23 cellular contexts compared by ENCODE assay signal in the genomic region with DNA sequence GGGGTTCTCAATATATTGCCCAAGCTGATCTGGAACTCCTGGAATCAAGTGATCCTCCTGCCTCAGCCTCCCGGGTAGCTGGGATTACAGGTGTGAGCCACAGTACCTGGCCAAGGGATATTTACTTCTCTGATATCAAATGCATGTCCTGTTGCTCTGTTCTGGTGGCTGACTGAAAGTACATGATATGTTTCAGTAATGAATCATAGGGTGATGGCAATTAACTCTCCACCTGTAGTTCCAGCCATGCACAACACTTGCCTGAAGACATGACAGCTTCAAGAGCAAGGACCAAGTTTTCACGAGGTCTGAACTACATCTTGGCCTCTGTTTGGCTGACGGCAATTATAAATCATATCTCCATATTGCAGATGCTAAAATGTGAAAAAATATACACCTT. TPM values are rescaled to one million over a fixed set of nuclear protein-coding genes. Genes with fewer than 3 reads are reported as not detected.
A peak's percentile ranks its signal among the peaks of the same experiment; 100 is the strongest.
DNase-seq lines count a peak whose midpoint lies in the region; ATAC-seq, FAIRE-seq and TF ChIP-seq lines count a peak whose summit lies in the region.
"Had no signal": no experiment of that assay in that cellular context is flagged by ENCODE, and none has a peak within 500 bp of the region (broad histone marks: within the 10 kb centered on the region; RNA-seq: fewer than 3 reads in every experiment).

No MANE protein-coding gene starts in this region.

- FAIRE-seq in GM12878 (lab: Jason Lieb, UNC) (no peak), H54 (lab: Jason Lieb, UNC) (no peak)
- FAIRE-seq: islet of Langerhans, TTC549 had no signal

- peak overlapping the region in 5 of 11 experiments; percentile 39 to 74 (median 64); a peak in 7 of 22 replicates for H3K9ac ChIP-seq in BLaER1 treated with 17β-estradiol and CSF1 and Interleukin-3, amounts not matched to agents 10 nM and 100 nM
- no peak overlapping the region for H3K9ac ChIP-seq in GM12878 (ENCODE audit: control insufficient read depth, insufficient read depth, low read length)

- no peak for TF ChIP-seq CTCF in GM12878 (IDR thresholded peaks at IDR 0.05 in 2 of 3, conservative IDR thresholded peaks at IDR 0.05 in 1 of 3; ENCODE audit: control insufficient read depth in 2 of 3, extremely low read depth in 1 of 3, insufficient read depth in 1 of 3, low read depth in 3 of 3, low read length in 3 of 3)
- TF ChIP-seq CTCF in vagina (IDR thresholded peaks at IDR 0.05): no peak
- TF ChIP-seq CTCF in tibial artery (IDR thresholded peaks at IDR 0.05): no peak

- H3K9me3 Mint-ChIP-seq in activated CD4-positive, alpha-beta T cell treated with anti-CD3 and anti-CD28 coated beads for 36 hours (ENCODE audit: low read depth): no peaks in the 10 kb centered on the region
- H3K9me3 Mint-ChIP-seq: dendritic cell treated with granulocyte-macrophage colony-stimulating factor and Interleukin-4, amounts not matched to agents 40 ng/mL and 50 ng/mL, for 4 days had no signal

- 94% methylated on average over 3 of the region's 3 CpGs for WGBS in GM12878 (ENCODE audit: insufficient coverage, insufficient replicate concordance, low lambda C conversion rate, missing lambda C conversion rate)

- no peaks in the 10 kb centered on the region for H3K27me3 ChIP-seq in BLaER1 treated with 17β-estradiol and CSF1 and Interleukin-3, amounts not matched to agents 10 nM and 100 nM
- H3K27me3 ChIP-seq in GM12878 (replicated peaks in 1 of 2; ENCODE audit: control insufficient read depth in 2 of 2, insufficient read depth in 2 of 2, low read length in 1 of 2) (no peaks in the 10 kb centered on the region), vagina (no peaks in the 10 kb centered on the region), tibial artery (no peaks in the 10 kb centered on the region)
- H3K27me3 ChIP-seq: cardiac muscle cell, hepatocyte had no signal

- H4K20me1 ChIP-seq in BLaER1 treated with 17β-estradiol and CSF1 and Interleukin-3, amounts not matched to agents 10 nM and 100 nM: no peaks in the 10 kb centered on the region
- H4K20me1 ChIP-seq in GM12878 (ENCODE audit: control insufficient read depth, insufficient read depth): no peaks in the 10 kb centered on the region

- no peak overlapping the region for H2AFZ ChIP-seq in GM12878 (ENCODE audit: control insufficient read depth, low read depth, low read length)
- H2AFZ ChIP-seq: hepatocyte had no signal

- in situ Hi-C loops in GM12878 (cut with MboI): no loop called here

- peak overlapping the region in 6 of 11 experiments; percentile 36 to 73 (median 69); a peak in 13 of 22 replicates for H3K4me2 ChIP-seq in BLaER1 treated with 17β-estradiol and CSF1 and Interleukin-3, amounts not matched to agents 10 nM and 100 nM
- H3K4me2 ChIP-seq in GM12878 (ENCODE audit: control insufficient read depth, insufficient read depth): no peak overlapping the region
- H3K4me2 ChIP-seq: hepatocyte had no signal

- peaks cover 0 to 55% (median 31%) of the 10 kb centered on the region in 11 experiments; a peak in 17 of 22 replicates for H3K36me3 ChIP-seq in BLaER1 treated with 17β-estradiol and CSF1 and Interleukin-3, amounts not matched to agents 10 nM and 100 nM
- H3K36me3 ChIP-seq in GM12878 (ENCODE audit: control insufficient read depth in 2 of 2, insufficient read depth in 2 of 2, low read length in 1 of 2) (no peaks in the 10 kb centered on the region; a peak in 1 of 4 replicates), vagina (peaks cover 0 to 13% of the 10 kb centered on the region in 2 donors), tibial artery (peaks cover 0 to 35% (median 6%) of the 10 kb centered on the region in 3 donors)
- H3K36me3 ChIP-seq: cardiac muscle cell had no signal

- ATAC-seq in activated CD4-positive, alpha-beta T cell treated with anti-CD3 and anti-CD28 coated beads for 36 hours: peak; percentile 30
- peak; percentile 60 for ATAC-seq in HG02884 (IDR thresholded peaks at IDR 0.05; ENCODE audit: unreplicated experiment)
- peak; percentile 54 for ATAC-seq in GM12878

- no peak for TF ChIP-seq EP300 in GM12878 (IDR thresholded peaks at IDR 0.05; ENCODE audit: borderline replicate concordance in 1 of 2, control insufficient read depth in 1 of 2, low read depth in 2 of 2, low read length in 2 of 2)

- H3K36me3 Mint-ChIP-seq in activated CD4-positive, alpha-beta T cell treated with anti-CD3 and anti-CD28 coated beads for 36 hours (ENCODE audit: low read depth): peaks cover 30% of the 10 kb centered on the region

- H3K4me1 Mint-ChIP-seq in activated CD4-positive, alpha-beta T cell treated with anti-CD3 and anti-CD28 coated beads for 36 hours: peaks cover 33% of the 10 kb centered on the region

- RAD21 ChIA-PET in GM12878 (lab: Charles Lee; ENCODE audit: unreplicated experiment): interaction anchor here (1.1 kb wide), 1 partner anchor 9 kb away, joined by 3 read pairs; the partner anchor contains the start of gene ZCCHC4

- H3K9me3 ChIP-seq in BLaER1 treated with 17β-estradiol and CSF1 and Interleukin-3, amounts not matched to agents 10 nM and 100 nM (replicated peaks in 1 of 11): no peaks in the 10 kb centered on the region
- H3K9me3 ChIP-seq in GM12878 (replicated peaks; ENCODE audit: control insufficient read depth, insufficient read depth, low read length) (no peaks in the 10 kb centered on the region), vagina (no peaks in the 10 kb centered on the region), tibial artery (no peaks in the 10 kb centered on the region)

- H3K27ac ChIP-seq in BLaER1 treated with 17β-estradiol and CSF1 and Interleukin-3, amounts not matched to agents 10 nM and 100 nM: peak overlapping the region in 9 of 11 experiments; percentile 36 to 91 (median 78); a peak in 16 of 22 replicates
- H3K27ac ChIP-seq in GM12878 (ENCODE audit: control insufficient read depth, insufficient read depth): no peak overlapping the region
- H3K27ac ChIP-seq in vagina: no peak overlapping the region
- H3K27ac ChIP-seq in tibial artery: no peak overlapping the region
- H3K27ac ChIP-seq: cardiac muscle cell, hepatocyte had no signal

- H3K27me3 Mint-ChIP-seq in activated CD4-positive, alpha-beta T cell treated with anti-CD3 and anti-CD28 coated beads for 36 hours: no peaks in the 10 kb centered on the region
- H3K27me3 Mint-ChIP-seq: dendritic cell treated with granulocyte-macrophage colony-stimulating factor and Interleukin-4, amounts not matched to agents 40 ng/mL and 50 ng/mL, for 4 days had no signal

- BruUV-seq in GM12878 (replicated peaks; lab: Mats Ljungman, UMichigan): no TSS peak

- peaks cover 0 to 43% (median 28%) of the 10 kb centered on the region in 10 experiments; a peak in 15 of 20 replicates for H3K4me1 ChIP-seq in BLaER1 treated with 17β-estradiol and CSF1 and Interleukin-3, amounts not matched to agents 10 nM and 100 nM
- H3K4me1 ChIP-seq in GM12878 (ENCODE audit: control insufficient read depth, insufficient read depth, low read length) (peaks cover 12% of the 10 kb centered on the region; the same call in 1 of the 2 replicates), vagina (no peaks in the 10 kb centered on the region), tibial artery (no peaks in the 10 kb centered on the region)

- POLR2A ChIA-PET in activated CD4-positive, alpha-beta T cell treated with anti-CD3 and anti-CD28 coated beads for 36 hours (lab: Charles Lee): interaction anchor here (1.2 to 1.6 kb wide), 2 partner anchors 9 to 162 kb away, joined by 4 to 9 read pairs; partner anchors contain the start of genes SEPSECS and ZCCHC4
- POLR2A ChIA-PET in GM12878 (lab: Charles Lee): no interaction called here

- H3K79me2 ChIP-seq in GM12878 (ENCODE audit: control insufficient read depth, insufficient read depth, low read length): no peaks in the 10 kb centered on the region
- H3K79me2 ChIP-seq: hepatocyte had no signal

- H3K27ac Mint-ChIP-seq in activated CD4-positive, alpha-beta T cell treated with anti-CD3 and anti-CD28 coated beads for 36 hours: peak overlapping the region; percentile 89

- SMC1A ChIA-PET in GM12878 (lab: Charles Lee; ENCODE audit: uncharacterized antibody, unreplicated experiment): interaction anchor here (0.9 to 2.5 kb wide), 3 partner anchors 9 to 10 kb away, joined by 5 to 10 read pairs (median 5); partner anchors contain the start of gene ZCCHC4

- CTCF ChIA-PET in activated CD4-positive, alpha-beta T cell treated with anti-CD3 and anti-CD28 coated beads for 36 hours (lab: Charles Lee): interaction anchor here (0.6 kb wide), 1 partner anchor 36 kb away, joined by 3 read pairs; no protein-coding TSS in a partner anchor
- CTCF ChIA-PET in GM12878 (lab: Yijun Ruan, JAX): interaction anchor here (2.1 to 3.5 kb wide), 2 partner anchors 9 to 10 kb away, joined by 7 to 19 read pairs; partner anchors contain the start of gene ZCCHC4

- intact Hi-C loops in activated CD4-positive, alpha-beta T cell treated with anti-CD3 and anti-CD28 coated beads for 36 hours (cut with DNase I, micrococcal nuclease): loop anchor here in 1 of 2 experiments (2.0 to 5.0 kb wide), 4 partner anchors 55 to 161 kb away; partner anchors contain the start of genes ANAPC4, PI4K2B and SEPSECS
- intact Hi-C loops in GM12878 (cut with micrococcal nuclease; ENCODE audit: unreplicated experiment) (no loop called here), vagina (cut with DNase I) (no loop called here), tibial artery (cut with DNase I; ENCODE audit: low total_unique reads) (no loop called here)

- no peak overlapping the region for H3K4me3 Mint-ChIP-seq in activated CD4-positive, alpha-beta T cell treated with anti-CD3 and anti-CD28 coated beads for 36 hours
- H3K4me3 Mint-ChIP-seq: dendritic cell treated with granulocyte-macrophage colony-stimulating factor and Interleukin-4, amounts not matched to agents 40 ng/mL and 50 ng/mL, for 4 days had no signal

- no peak for TF ChIP-seq POLR2A in GM12878 (IDR thresholded peaks at IDR 0.05; ENCODE audit: low read depth, low read length)
- TF ChIP-seq POLR2A in vagina (IDR thresholded peaks at IDR 0.05): no peak
- no peak for TF ChIP-seq POLR2A in H54 (IDR thresholded peaks at IDR 0.05; ENCODE audit: low read depth, low read length)

- H3K4me3 ChIP-seq in BLaER1 treated with 17β-estradiol and CSF1 and Interleukin-3, amounts not matched to agents 10 nM and 100 nM: no peak overlapping the region
- no peak overlapping the region for H3K4me3 ChIP-seq in GM12878
- H3K4me3 ChIP-seq in vagina: no peak overlapping the region
- no peak overlapping the region for H3K4me3 ChIP-seq in tibial artery
- H3K4me3 ChIP-seq: cardiac muscle cell, hepatocyte had no signal

- no peak for DNase-seq in activated CD4-positive, alpha-beta T cell treated with anti-CD3 and anti-CD28 coated beads for 36 hours
- no peak for DNase-seq in activated CD4-positive, alpha-beta T cell treated with anti-CD3 and anti-CD28 coated beads for 4 hours
- no peak for DNase-seq in GM12878 (ENCODE audit: low read depth, low spot score)
- no peak for DNase-seq in vagina (ENCODE audit: extremely low spot score in 2 of 2)
- no peak for DNase-seq in tibial artery
- DNase-seq in H54 (ENCODE audit: insufficient read length, low spot score): no peak
- DNase-seq: 8988T; activated CD4-positive, alpha-beta T cell treated with anti-CD3 and anti-CD28 coated beads, Interleukin-2, amount 50 U/mL, for 1 hour; activated T-cell treated with anti-CD3 and anti-CD28 coated beads, Interleukin-2, amount 50 U/mL, for 48 hours; amniotic stem cell; Calu3; KG1; NCI-H774; retina; SHP77 treated with DMSO at 0.1 percent for 48 hours; stimulated activated CD4-positive, alpha-beta T cell treated with anti-CD3 and anti-CD28 coated beads, Interleukin-4, amount 100 ng/mL, for 24 hours had no signal

- TF ChIP-seq RAD21 in GM12878 (IDR thresholded peaks at IDR 0.05; ENCODE audit: insufficient read depth, low read depth, low read length): no peak

RNA-seq across cellular contexts. Expression of gene ZCCHC4, which starts 9.1 kb away (rescaled TPM):
- 10 to 100 TPM; 11.7 to 12.3 TPM for total RNA-seq in activated CD4-positive, alpha-beta T cell treated with anti-CD3 and anti-CD28 coated beads for 36 hours
- 72.2 and 72.3 TPM in 2 replicates for total RNA-seq in GM12878 (2013; cell fraction: nucleolus; rRNA removed)
- total RNA-seq in GM12878 (2014; rRNA removed) (13.2 and 15.1 TPM in 2 replicates), GM12878 (2014; rRNA removed; fragmentation: Illumina TruSeq; extraction: Trizol) (12.9 and 13.7 TPM in 2 replicates), GM12878 (2021) (9.7 and 10.5 TPM in 2 replicates), vagina (14.2 TPM)
- polyA plus RNA-seq in GM12878 (2011; ENCODE audit: low read depth): 3.4 TPM
- polyA plus RNA-seq in GM12878 (2011; rRNA removed) (15.6 and 22.0 TPM in 2 replicates), GM12878 (2014; fragmentation: Illumina TruSeq; extraction: Trizol) (12.4 and 14.3 TPM in 2 replicates), GM12878 (2014; fragmentation: Nextera tagmentation; extraction: Ambion mirVana) (1 to 10 TPM; 3.2 to 4.5 TPM), GM12878 (2014; rRNA removed) (9.6 and 11.7 TPM in 2 replicates), GM12878 (2016; fragmentation: Nextera tagmentation; extraction: Ambion mirVana) (10 to 100 TPM; 13.5 to 17.7 TPM)
- polyA plus RNA-seq in GM12878 (2011; cell fraction: cytosol; rRNA removed): 6.3 and 8.0 TPM in 2 replicates
- polyA plus RNA-seq in GM12878 (2011; cell fraction: nucleus; rRNA removed): 16.2 and 18.7 TPM in 2 replicates
- 4.2 and 5.9 TPM in 2 replicates for polyA plus RNA-seq in GM12878 (2012)
- polyA minus RNA-seq in GM12878 (2011; rRNA and poly(A)+ RNA removed): 14.7 and 15.2 TPM in 2 replicates
- polyA minus RNA-seq in GM12878 (2011; cell fraction: cytosol; rRNA and poly(A)+ RNA removed): 7.2 and 8.8 TPM in 2 replicates
- 20.2 and 27.7 TPM in 2 replicates for polyA minus RNA-seq in GM12878 (2011; cell fraction: nucleus; rRNA and poly(A)+ RNA removed)

RNA-seq across cellular contexts. Expression of gene ANAPC4, which starts 55.4 kb away (rescaled TPM):
- total RNA-seq in activated CD4-positive, alpha-beta T cell treated with anti-CD3 and anti-CD28 coated beads for 36 hours: 10 to 100 TPM; 19.2 to 31.2 TPM
- 105 and 107 TPM in 2 replicates for total RNA-seq in GM12878 (2013; cell fraction: nucleolus; rRNA removed)
- total RNA-seq in GM12878 (2014; rRNA removed) (27.8 and 29.8 TPM in 2 replicates), GM12878 (2014; rRNA removed; fragmentation: Illumina TruSeq; extraction: Trizol) (31.5 and 36.2 TPM in 2 replicates), GM12878 (2021) (27.6 and 28.2 TPM in 2 replicates), vagina (33.6 TPM)
- polyA plus RNA-seq in GM12878 (2011; ENCODE audit: low read depth): 15.3 TPM
- polyA plus RNA-seq in GM12878 (2011; rRNA removed) (31.6 and 58.9 TPM in 2 replicates), GM12878 (2014; fragmentation: Illumina TruSeq; extraction: Trizol) (40.1 and 51.2 TPM in 2 replicates), GM12878 (2014; fragmentation: Nextera tagmentation; extraction: Ambion mirVana) (10 to 100 TPM; 16.3 to 17.0 TPM), GM12878 (2014; rRNA removed) (24.5 and 27.0 TPM in 2 replicates), GM12878 (2016; fragmentation: Nextera tagmentation; extraction: Ambion mirVana) (10 to 100 TPM; 44.3 to 50.2 TPM)
- 8.5 and 8.8 TPM in 2 replicates for polyA plus RNA-seq in GM12878 (2011; cell fraction: cytosol; rRNA removed)
- polyA plus RNA-seq in GM12878 (2011; cell fraction: nucleus; rRNA removed): 67.5 and 81.8 TPM in 2 replicates
- 15.2 and 18.6 TPM in 2 replicates for polyA plus RNA-seq in GM12878 (2012)
- polyA minus RNA-seq in GM12878 (2011; rRNA and poly(A)+ RNA removed): 14.3 and 17.7 TPM in 2 replicates
- 4.8 and 9.6 TPM in 2 replicates for polyA minus RNA-seq in GM12878 (2011; cell fraction: cytosol; rRNA and poly(A)+ RNA removed)
- 22.8 and 37.2 TPM in 2 replicates for polyA minus RNA-seq in GM12878 (2011; cell fraction: nucleus; rRNA and poly(A)+ RNA removed)

Comparison
In these comparisons a context has a peak if more than half of its experiments do, and no peak if none do; other contexts are left out.
1. H3K27ac ChIP-seq: peak in BLaER1 treated with 17β-estradiol and CSF1 and Interleukin-3, amounts not matched to agents 10 nM and 100 nM (9 of 11); none in GM12878 (single experiment), vagina (single experiment) and tibial artery (0 of 2).
2. Peak in every context shown above with its lines, with median percentiles within 50 percentile points of each other: ATAC-seq.